In genomic region chr4:161704040-161704439, GRCh38 we compare ENCODE assay signal across 33 cellular contexts.
"Had no signal": no experiment of that assay in that cellular context is flagged by ENCODE, and none has a peak within 500 bp of the region (broad histone marks: within the 10 kb centered on the region; RNA-seq: fewer than 3 reads in every experiment).

No MANE protein-coding gene starts in this region.

- FAIRE-seq: TTC549 had no signal

- DNase-seq: activated B cell treated with CpG ODN at 0.5 μM for 24 hours; activated CD4-positive, alpha-beta T cell treated with anti-CD3 and anti-CD28 coated beads for 48 hours; activated CD4-positive, alpha-beta T cell treated with anti-CD3 and anti-CD28 coated beads, Interleukin-2, amount 50 U/mL, for 1 hour; activated CD4-positive, alpha-beta T cell treated with anti-CD3 and anti-CD28 coated beads, Interleukin-2, amount 50 U/mL, for 48 hours; activated CD8-positive, alpha-beta memory T cell treated with anti-CD3 and anti-CD28 coated beads for 24 hours; activated CD8-positive, alpha-beta T cell treated with anti-CD3 and anti-CD28 coated beads for 36 hours; activated effector memory CD4-positive, alpha-beta T cell treated with Interleukin-2 at 50 U/mL for 16 hours; activated gamma-delta T cell treated with Interleukin-2 at 50 U/mL for 16 hours; activated naive CD4-positive, alpha-beta T cell treated with Interleukin-2 at 50 U/mL for 16 hours; activated naive CD8-positive, alpha-beta T cell treated with anti-CD3 and anti-CD28 coated beads for 36 hours; activated naive CD8-positive, alpha-beta T cell treated with anti-CD3 and anti-CD28 coated beads, Interleukin-2, amount 50 U/mL, for 24 hours; activated T-cell treated with anti-CD3 and anti-CD28 coated beads, Interleukin-2, amount 50 U/mL, for 4 hours; adrenal gland; amygdala; aorta; body of pancreas; central memory CD4-positive, alpha-beta T cell; cerebellar nuclear complex; colonic mucosa; effector CD8-positive, alpha-beta T cell; esophagus squamous epithelium; foreskin melanocyte; heart right ventricle; T-helper 2 cell had no signal

- H3K4me1 ChIP-seq: adrenal gland, body of pancreas, colonic mucosa, esophagus squamous epithelium, gastroesophageal sphincter, heart right ventricle had no signal

- H3K9me3 ChIP-seq: adrenal gland, body of pancreas, colonic mucosa, esophagus squamous epithelium, gastroesophageal sphincter, heart right ventricle had no signal

- H3K79me2 ChIP-seq: hepatocyte had no signal

- H3K36me3 Mint-ChIP-seq: activated naive CD4-positive, alpha-beta T cell treated with anti-CD3 and anti-CD28 coated beads, Interleukin-2, amount 50 U/mL, for 24 hours; activated naive CD8-positive, alpha-beta T cell treated with anti-CD3 and anti-CD28 coated beads for 36 hours had no signal

- H3K36me3 ChIP-seq: adrenal gland, cardiac muscle cell, colonic mucosa, esophagus squamous epithelium, gastroesophageal sphincter, heart right ventricle had no signal

- H3K4me1 Mint-ChIP-seq: activated B cell treated with CpG ODN at 0.5 μM for 24 hours; activated naive CD4-positive, alpha-beta T cell treated with anti-CD3 and anti-CD28 coated beads, Interleukin-2, amount 50 U/mL, for 24 hours; activated naive CD8-positive, alpha-beta T cell treated with anti-CD3 and anti-CD28 coated beads for 36 hours; activated naive CD8-positive, alpha-beta T cell treated with anti-CD3 and anti-CD28 coated beads, Interleukin-2, amount 50 U/mL, for 24 hours; activated T-helper 17 cell treated with anti-CD3 and anti-CD28 coated beads, Interleukin-2, amount 50 U/mL, for 72 hours had no signal

- H3K4me3 Mint-ChIP-seq: activated B cell treated with CpG ODN at 0.5 μM for 24 hours; activated CD8-positive, alpha-beta T cell treated with anti-CD3 and anti-CD28 coated beads for 36 hours; activated naive CD4-positive, alpha-beta T cell treated with anti-CD3 and anti-CD28 coated beads, Interleukin-2, amount 50 U/mL, for 24 hours; activated naive CD8-positive, alpha-beta T cell treated with anti-CD3 and anti-CD28 coated beads for 36 hours; activated naive CD8-positive, alpha-beta T cell treated with anti-CD3 and anti-CD28 coated beads, Interleukin-2, amount 50 U/mL, for 24 hours; activated T-cell treated with anti-CD3 and anti-CD28 coated beads, Interleukin-2, amount 50 U/mL, for 4 hours; activated T-helper 17 cell treated with anti-CD3 and anti-CD28 coated beads, Interleukin-2, amount 50 U/mL, for 72 hours had no signal

- H3K27me3 Mint-ChIP-seq: activated B cell treated with CpG ODN at 0.5 μM for 24 hours; activated CD8-positive, alpha-beta T cell treated with anti-CD3 and anti-CD28 coated beads for 36 hours; activated naive CD4-positive, alpha-beta T cell treated with anti-CD3 and anti-CD28 coated beads, Interleukin-2, amount 50 U/mL, for 24 hours; activated naive CD8-positive, alpha-beta T cell treated with anti-CD3 and anti-CD28 coated beads for 36 hours; activated naive CD8-positive, alpha-beta T cell treated with anti-CD3 and anti-CD28 coated beads, Interleukin-2, amount 50 U/mL, for 24 hours; activated T-helper 17 cell treated with anti-CD3 and anti-CD28 coated beads, Interleukin-2, amount 50 U/mL, for 72 hours had no signal

- H3K27me3 ChIP-seq: adrenal gland, body of pancreas, cardiac muscle cell, colonic mucosa, esophagus squamous epithelium, gastroesophageal sphincter, heart right ventricle, hepatocyte had no signal

- H3K4me3 ChIP-seq: adrenal gland, body of pancreas, cardiac muscle cell, colonic mucosa, esophagus squamous epithelium, gastroesophageal sphincter, heart right ventricle, hepatocyte had no signal

- H3K27ac Mint-ChIP-seq: activated B cell treated with CpG ODN at 0.5 μM for 24 hours; activated CD8-positive, alpha-beta T cell treated with anti-CD3 and anti-CD28 coated beads for 36 hours; activated naive CD4-positive, alpha-beta T cell treated with anti-CD3 and anti-CD28 coated beads, Interleukin-2, amount 50 U/mL, for 24 hours; activated naive CD8-positive, alpha-beta T cell treated with anti-CD3 and anti-CD28 coated beads for 36 hours; activated naive CD8-positive, alpha-beta T cell treated with anti-CD3 and anti-CD28 coated beads, Interleukin-2, amount 50 U/mL, for 24 hours; activated T-helper 17 cell treated with anti-CD3 and anti-CD28 coated beads, Interleukin-2, amount 50 U/mL, for 72 hours had no signal

- H3K9me3 Mint-ChIP-seq: activated naive CD4-positive, alpha-beta T cell treated with anti-CD3 and anti-CD28 coated beads, Interleukin-2, amount 50 U/mL, for 24 hours; activated T-helper 17 cell treated with anti-CD3 and anti-CD28 coated beads, Interleukin-2, amount 50 U/mL, for 72 hours had no signal

- H2AFZ ChIP-seq: hepatocyte had no signal

- ATAC-seq: activated CD4-positive, CD25-positive, alpha-beta regulatory T cell treated with anti-CD3 and anti-CD28 coated beads, Interleukin-2, amount 50 U/mL, for 24 hours; activated CD8-positive, alpha-beta T cell treated with anti-CD3 and anti-CD28 coated beads for 36 hours; activated naive CD8-positive, alpha-beta T cell treated with anti-CD3 and anti-CD28 coated beads, Interleukin-2, amount 50 U/mL, for 24 hours; activated T-cell treated with anti-CD3 and anti-CD28 coated beads, Interleukin-2, amount 50 U/mL, for 4 hours; activated T-helper 17 cell treated with anti-CD3 and anti-CD28 coated beads, Interleukin-2, amount 50 U/mL, for 72 hours; body of pancreas; gastroesophageal sphincter; heart right ventricle had no signal

- H3K27ac ChIP-seq: adrenal gland, body of pancreas, cardiac muscle cell, colonic mucosa, epithelial cell of prostate, esophagus squamous epithelium, gastroesophageal sphincter, heart right ventricle, hepatocyte, VCaP had no signal

- H3K4me2 ChIP-seq: hepatocyte had no signal
